In the genomic region with DNA sequence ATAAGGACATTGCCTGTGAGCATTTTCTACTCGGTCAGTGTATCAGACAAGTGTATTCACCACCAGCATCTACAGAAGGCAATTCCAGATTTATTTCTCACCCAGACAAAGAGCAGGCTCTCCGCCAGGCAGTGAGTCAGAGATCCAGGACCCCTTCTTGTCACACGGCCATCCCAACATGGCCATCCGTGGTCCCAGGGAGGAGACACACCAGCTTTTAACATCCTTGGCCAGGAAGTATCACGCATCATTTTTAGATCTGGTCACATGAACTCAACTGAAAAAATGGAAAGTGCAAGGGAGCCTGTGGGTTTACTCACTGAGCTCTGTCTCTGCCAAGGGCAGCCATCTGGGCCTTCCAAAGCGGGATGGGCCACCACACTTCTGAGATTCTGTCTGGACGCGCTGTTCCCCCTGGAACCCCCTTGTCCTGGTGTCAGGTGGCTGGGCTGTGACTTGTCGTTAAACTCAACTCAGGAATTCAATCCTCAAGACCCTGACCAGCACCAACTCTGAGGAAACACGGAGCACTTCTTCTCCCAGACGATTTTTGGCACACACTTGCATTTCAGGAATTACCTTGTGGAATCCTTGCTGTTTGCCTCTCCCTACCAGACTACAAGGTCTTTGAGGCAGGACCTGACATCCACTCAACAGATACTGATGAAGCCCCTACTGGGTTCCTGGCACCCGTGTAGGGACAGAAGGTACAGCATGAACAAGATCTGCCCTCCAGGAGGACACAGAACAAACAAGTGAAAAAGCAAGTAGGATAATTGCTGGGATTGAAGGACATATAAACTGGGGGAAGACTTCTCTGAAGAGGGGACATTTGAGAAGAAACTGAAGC, we compare ENCODE assay signal across 22 cellular contexts. TPM values are rescaled to one million over a fixed set of nuclear protein-coding genes. Genes with fewer than 3 reads are reported as not detected.
DNase-seq lines count a peak whose midpoint lies in the region; FAIRE-seq and TF ChIP-seq lines count a peak whose summit lies in the region.
"Had no signal": no experiment of that assay in that cellular context is flagged by ENCODE, and none has a peak within 500 bp of the region (broad histone marks: within the 10 kb centered on the region; RNA-seq: fewer than 3 reads in every experiment).

No MANE protein-coding gene starts in this region.

- peaks cover 39% of the 10 kb centered on the region for H3K27me3 Mint-ChIP-seq in osteocyte (ENCODE audit: unreplicated experiment)
- peaks cover 29% of the 10 kb centered on the region for H3K27me3 Mint-ChIP-seq in activated CD4-positive, alpha-beta T cell treated with anti-CD3 and anti-CD28 coated beads, Interleukin-2, amount 10 ng/mL, durations not matched to agents 7 days and 5 days

- no peak overlapping the region for H3K27ac Mint-ChIP-seq in osteocyte (ENCODE audit: unreplicated experiment)
- H3K27ac Mint-ChIP-seq in activated CD4-positive, alpha-beta T cell treated with anti-CD3 and anti-CD28 coated beads, Interleukin-2, amount 10 ng/mL, durations not matched to agents 7 days and 5 days: no peak overlapping the region
- H3K27ac Mint-ChIP-seq: CD4-positive, CD25-positive, alpha-beta regulatory T cell had no signal

- CTCF ChIA-PET in activated CD4-positive, alpha-beta T cell treated with anti-CD3 and anti-CD28 coated beads, Interleukin-2, amount 10 ng/mL, durations not matched to agents 7 days and 5 days (lab: Charles Lee): interaction anchor here (1.9 kb wide), 1 partner anchor 22 kb away, joined by 4 read pairs; no protein-coding TSS in a partner anchor

- no peaks in the 10 kb centered on the region for H3K36me3 ChIP-seq in bronchial epithelial cell (ENCODE audit: control insufficient read depth, insufficient read depth, low read length)

- TF ChIP-seq CTCF in bronchial epithelial cell (IDR thresholded peaks at IDR 0.05; ENCODE audit: insufficient read depth, low read length, severe bottlenecking): no peak
- TF ChIP-seq CTCF in osteocyte (IDR thresholded peaks at IDR 0.05): no peak

- POLR2A ChIA-PET in activated CD4-positive, alpha-beta T cell treated with anti-CD3 and anti-CD28 coated beads, Interleukin-2, amount 10 ng/mL, durations not matched to agents 7 days and 5 days (lab: Charles Lee): no interaction called here

- no peaks in the 10 kb centered on the region for H3K9me3 Mint-ChIP-seq in osteocyte (ENCODE audit: unreplicated experiment)
- H3K9me3 Mint-ChIP-seq in activated CD4-positive, alpha-beta T cell treated with anti-CD3 and anti-CD28 coated beads, Interleukin-2, amount 10 ng/mL, durations not matched to agents 7 days and 5 days: peaks cover 2% of the 10 kb centered on the region

- DNase-seq in Daoy (ENCODE audit: low read depth) (peak; percentile 21), NCI-H1694 (lab: John Stamatoyannopoulos, UW) (peak; percentile 54), bronchial epithelial cell (ENCODE audit: low read depth) (no peak), osteocyte (ENCODE audit: extremely low spot score, unreplicated experiment) (peak; percentile 38), NCI-H187 treated with DMSO at 0.1 percent for 48 hours (lab: John Stamatoyannopoulos, UW) (no peak)
- DNase-seq in stimulated activated CD4-positive, alpha-beta T cell treated with anti-CD3 and anti-CD28 coated beads, Interleukin-4, amount 100 ng/mL, for 4 hours: no peak
- DNase-seq in activated CD4-positive, alpha-beta T cell treated with anti-CD3 and anti-CD28 coated beads, Interleukin-2, amount 10 ng/mL, durations not matched to agents 7 days and 5 days: no peak
- DNase-seq: AML-193; Caco-2; CD4-positive, CD25-positive, alpha-beta regulatory T cell; DMS53; KBM-7; NCI-H1436; NCI-H2081 treated with DMSO at 0.1 percent for 48 hours; NCI-H526; NK-92 treated with Interleukin-12 subunit alpha and Interleukin-12 subunit beta, amount 100 ng/mL, for 24 hours; OCI-M1; RPMI8226; SIG-M5; SW 1271 had no signal

- H3K4me3 Mint-ChIP-seq in osteocyte (ENCODE audit: unreplicated experiment): no peak overlapping the region
- no peak overlapping the region for H3K4me3 Mint-ChIP-seq in activated CD4-positive, alpha-beta T cell treated with anti-CD3 and anti-CD28 coated beads, Interleukin-2, amount 10 ng/mL, durations not matched to agents 7 days and 5 days
- H3K4me3 Mint-ChIP-seq: CD4-positive, CD25-positive, alpha-beta regulatory T cell; H9 had no signal

- FAIRE-seq in bronchial epithelial cell (lab: Jason Lieb, UNC): peak; percentile 32
- FAIRE-seq: GM19239 had no signal

- H3K36me3 Mint-ChIP-seq in osteocyte (ENCODE audit: unreplicated experiment): no peaks in the 10 kb centered on the region
- no peaks in the 10 kb centered on the region for H3K36me3 Mint-ChIP-seq in activated CD4-positive, alpha-beta T cell treated with anti-CD3 and anti-CD28 coated beads, Interleukin-2, amount 10 ng/mL, durations not matched to agents 7 days and 5 days (ENCODE audit: low read depth)
- H3K36me3 Mint-ChIP-seq: CD4-positive, CD25-positive, alpha-beta regulatory T cell had no signal

- no peaks in the 10 kb centered on the region for H3K27me3 ChIP-seq in bronchial epithelial cell (ENCODE audit: control insufficient read depth, insufficient read depth, low read length)

- H3K4me1 Mint-ChIP-seq in osteocyte (ENCODE audit: unreplicated experiment): no peaks in the 10 kb centered on the region
- no peaks in the 10 kb centered on the region for H3K4me1 Mint-ChIP-seq in activated CD4-positive, alpha-beta T cell treated with anti-CD3 and anti-CD28 coated beads, Interleukin-2, amount 10 ng/mL, durations not matched to agents 7 days and 5 days
- H3K4me1 Mint-ChIP-seq: CD4-positive, CD25-positive, alpha-beta regulatory T cell had no signal

- no peak overlapping the region for H3K4me3 ChIP-seq in bronchial epithelial cell (ENCODE audit: low read depth, low read length)

RNA-seq across cellular contexts. Expression of a gene that starts 21.6 kb away (rescaled TPM):
- total RNA-seq in Daoy (2014; rRNA removed; shearing (Covaris generic)): 11.5 and 15.7 TPM in 2 replicates
- total RNA-seq in bronchial epithelial cell (7.6 and 10.1 TPM in 2 replicates), osteocyte (5.4 and 5.7 TPM in 2 replicates)
- 10 to 100 TPM in 1 of 2 experiments, 1 to 10 TPM in 1; 9.1 to 10.1 TPM for total RNA-seq in activated CD4-positive, alpha-beta T cell treated with anti-CD3 and anti-CD28 coated beads, Interleukin-2, amount 10 ng/mL, durations not matched to agents 7 days and 5 days

Comparison
In these comparisons a context has a peak if more than half of its experiments do, and no peak if none do; other contexts are left out.
1. DNase-seq: peak in Daoy (single experiment), NCI-H1694 (single experiment) and osteocyte (single experiment); none in bronchial epithelial cell (single experiment), stimulated activated CD4-positive, alpha-beta T cell treated with anti-CD3 and anti-CD28 coated beads, Interleukin-4, amount 100 ng/mL, for 4 hours (0 of 2), activated CD4-positive, alpha-beta T cell treated with anti-CD3 and anti-CD28 coated beads, Interleukin-2, amount 10 ng/mL, durations not matched to agents 7 days and 5 days (single experiment) and NCI-H187 treated with DMSO at 0.1 percent for 48 hours (single experiment).